27 cellular contexts compared by ENCODE assay signal in the genomic region with DNA sequence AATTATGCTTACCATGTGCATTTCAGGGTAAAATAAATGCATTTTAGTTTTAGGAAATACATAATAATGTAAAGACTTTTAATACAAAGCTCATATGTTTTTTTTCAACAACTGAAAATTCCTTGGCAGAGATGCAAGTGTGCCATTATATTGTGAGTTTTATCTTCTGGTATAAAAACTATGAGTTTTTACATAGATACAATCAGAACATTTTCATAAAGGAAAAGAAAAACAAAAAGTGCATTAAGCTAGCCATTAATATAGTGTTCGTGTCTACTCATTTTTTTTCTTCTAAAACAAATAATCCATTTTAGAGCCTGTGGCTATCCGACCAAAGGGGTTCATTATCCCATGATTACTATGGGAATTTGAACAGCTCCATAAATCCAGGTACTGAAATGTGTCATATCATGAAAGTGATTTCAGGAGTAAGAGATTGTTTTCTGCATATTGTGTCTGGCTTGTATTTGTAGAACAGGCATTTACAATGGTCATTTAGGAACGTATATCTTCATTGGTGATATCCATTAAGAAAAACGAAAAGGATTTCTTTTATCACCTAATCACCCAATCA.
"Had no signal": no experiment of that assay in that cellular context is flagged by ENCODE, and none has a peak within 500 bp of the region (broad histone marks: within the 10 kb centered on the region; RNA-seq: fewer than 3 reads in every experiment).

No MANE protein-coding gene starts in this region.

- H3K27ac Mint-ChIP-seq: nephron; neural progenitor cell; progenitor cell of endocrine pancreas; stimulated activated effector memory CD8-positive, alpha-beta T cell treated with anti-CD3 and anti-CD28 coated beads, Interleukin-12 subunit alpha, Interleukin-12 subunit beta, amount 100 ng/mL, for 72 hours; stimulated activated naive B cell treated with anti-CD40 and anti-IgM and Interleukin-4, amounts not matched to agents 10 μg/mL and 1 μg/mL and 100 μg/mL, for 72 hours; stimulated activated naive CD8-positive, alpha-beta T cell treated with anti-CD3 and anti-CD28 coated beads, Interleukin-15, Interleukin-2, amounts not matched to agents 100 ng/mL and 50 ng/mL, for 24 hours had no signal

- H3K9me3 ChIP-seq: ovary, psoas muscle, right lobe of liver, sigmoid colon, thoracic aorta, thyroid gland, tibial nerve, upper lobe of left lung, vagina had no signal

- H3K9me3 Mint-ChIP-seq: neural progenitor cell had no signal

- ATAC-seq: psoas muscle; right cardiac atrium; right lobe of liver; stimulated activated effector memory CD8-positive, alpha-beta T cell treated with anti-CD3 and anti-CD28 coated beads, Interleukin-12 subunit alpha, Interleukin-12 subunit beta, amount 100 ng/mL, for 72 hours; stimulated activated naive B cell treated with anti-CD40 and anti-IgM and Interleukin-4, amounts not matched to agents 10 μg/mL and 1 μg/mL and 100 μg/mL, for 72 hours had no signal

- DNase-seq: occipital lobe; ovary; posterior cingulate gyrus; psoas muscle; right cardiac atrium; right lobe of liver; sigmoid colon; small intestine; stimulated activated CD4-positive, alpha-beta T cell treated with anti-CD3 and anti-CD28 coated beads, Interleukin-15, amount 100 ng/mL, for 24 hours; stimulated activated CD4-positive, alpha-beta T cell treated with anti-CD3 and anti-CD28 coated beads, Interleukin-2, amount 100 ng/mL, for 24 hours; stimulated activated CD4-positive, alpha-beta T cell treated with anti-CD3 and anti-CD28 coated beads, Interleukin-2, amount 100 ng/mL, for 48 hours; stimulated activated CD4-positive, alpha-beta T cell treated with anti-CD3 and anti-CD28 coated beads, Interleukin-4, amount 100 ng/mL, for 24 hours; stimulated activated naive B cell treated with anti-CD40 and anti-IgM and Interleukin-4, amounts not matched to agents 10 μg/mL and 1 μg/mL and 100 μg/mL, for 72 hours; stimulated activated naive CD4-positive, alpha-beta T cell treated with Interleukin-2 at 50 U/mL for 16 hours; stomach; thyroid gland; trophoblast cell; upper lobe of left lung had no signal

- H3K27me3 Mint-ChIP-seq: progenitor cell of endocrine pancreas; stimulated activated naive B cell treated with anti-CD40 and anti-IgM and Interleukin-4, amounts not matched to agents 10 μg/mL and 1 μg/mL and 100 μg/mL, for 72 hours; stimulated activated naive CD8-positive, alpha-beta T cell treated with anti-CD3 and anti-CD28 coated beads, Interleukin-15, Interleukin-2, amounts not matched to agents 100 ng/mL and 50 ng/mL, for 24 hours had no signal

- H3K4me1 Mint-ChIP-seq: stimulated activated effector memory CD8-positive, alpha-beta T cell treated with anti-CD3 and anti-CD28 coated beads, Interleukin-12 subunit alpha, Interleukin-12 subunit beta, amount 100 ng/mL, for 72 hours; stimulated activated naive B cell treated with anti-CD40 and anti-IgM and Interleukin-4, amounts not matched to agents 10 μg/mL and 1 μg/mL and 100 μg/mL, for 72 hours had no signal

- H3K4me3 ChIP-seq: neural progenitor cell, ovary, psoas muscle, right lobe of liver, sigmoid colon, stomach, thoracic aorta, thyroid gland, tibial nerve, upper lobe of left lung, vagina had no signal

- H3K36me3 ChIP-seq: neural progenitor cell, ovary, right lobe of liver, sigmoid colon, stomach, thoracic aorta, thyroid gland, tibial nerve, upper lobe of left lung, vagina had no signal

- H3K4me3 Mint-ChIP-seq: nephron; neural progenitor cell; stimulated activated effector memory CD8-positive, alpha-beta T cell treated with anti-CD3 and anti-CD28 coated beads, Interleukin-12 subunit alpha, Interleukin-12 subunit beta, amount 100 ng/mL, for 72 hours; stimulated activated naive B cell treated with anti-CD40 and anti-IgM and Interleukin-4, amounts not matched to agents 10 μg/mL and 1 μg/mL and 100 μg/mL, for 72 hours; stimulated activated naive CD8-positive, alpha-beta T cell treated with anti-CD3 and anti-CD28 coated beads, Interleukin-15, Interleukin-2, amounts not matched to agents 100 ng/mL and 50 ng/mL, for 24 hours had no signal

- H3K36me3 Mint-ChIP-seq: neural progenitor cell; stimulated activated effector memory CD8-positive, alpha-beta T cell treated with anti-CD3 and anti-CD28 coated beads, Interleukin-12 subunit alpha, Interleukin-12 subunit beta, amount 100 ng/mL, for 72 hours; stimulated activated naive B cell treated with anti-CD40 and anti-IgM and Interleukin-4, amounts not matched to agents 10 μg/mL and 1 μg/mL and 100 μg/mL, for 72 hours had no signal

- H3K27me3 ChIP-seq: neural progenitor cell, ovary, right lobe of liver, sigmoid colon, thyroid gland, tibial nerve, upper lobe of left lung, vagina had no signal

- H3K27ac ChIP-seq: neural progenitor cell, ovary, parathyroid adenoma, psoas muscle, right lobe of liver, sigmoid colon, stomach, thoracic aorta, thyroid gland, tibial nerve, upper lobe of left lung, vagina had no signal
